Comparison of ENCODE assay signal across 8 cellular contexts in genomic region chr16:75148311-75149195, GRCh38. TPM values are rescaled to one million over a fixed set of nuclear protein-coding genes. Genes with fewer than 3 reads are reported as not detected.
DNase-seq lines count a peak whose midpoint lies in the region; ATAC-seq and TF ChIP-seq lines count a peak whose summit lies in the region.

Gene ZFP1 (plus strand): TSS chr16:75148524. CDS start chr16:75152952, 4,428 bp downstream.

- peak; percentile 69 for DNase-seq in DMS53 treated with DMSO at 0.1 percent for 48 hours (lab: John Stamatoyannopoulos, UW; ENCODE audit: unreplicated experiment)
- DNase-seq in KBM-7 = peak; percentile 93
- DNase-seq in PC-9 = peak; percentile 78 to 94
- peak; percentile 92 for DNase-seq in activated T-cell treated with anti-CD3 and anti-CD28 coated beads for 48 hours (ENCODE audit: low read depth)
- peak; percentile 95 to 96 for DNase-seq in erythroblast (lab: John Stamatoyannopoulos, UW)
- peak; percentile 88 to 93 for DNase-seq in stimulated activated CD8-positive, alpha-beta memory T cell treated with anti-CD3 and anti-CD28 coated beads, Interleukin-4, amount 100 ng/mL, for 4 hours (ENCODE audit: low read depth in 2 of 2, low spot score in 1 of 2)

- peaks cover 29% of the 10 kb centered on the region for H3K79me2 ChIP-seq in PC-9 (ENCODE audit: low read depth)

- TF ChIP-seq POLR2A in erythroblast (IDR thresholded peaks at IDR 0.05; ENCODE audit: low read length) = peak; percentile 60

- intact Hi-C loops in PC-9 (cut with micrococcal nuclease; ENCODE audit: unreplicated experiment) = no loop called here

- in situ Hi-C loops in KBM-7 (cut with MboI; ENCODE audit: low pct_unique_long_range_greater_than_20kb, low sequenced_read_pairs) = no loop called here

- no peaks in the 10 kb centered on the region; the same call in 1 of the 2 replicates for H3F3A ChIP-seq in PC-9 (ENCODE audit: insufficient read depth, low read depth)

- peak; percentile 88 for ATAC-seq in GM21723 (IDR thresholded peaks at IDR 0.05; ENCODE audit: unreplicated experiment)

- POLR2A ChIA-PET in PC-9 (lab: Charles Lee; ENCODE audit: unreplicated experiment) = interaction anchor here (0.7 kb wide), 1 partner anchor 50 kb away, joined by 4 read pairs; no protein-coding TSS in a partner anchor

- no peaks in the 10 kb centered on the region for H3K27me3 ChIP-seq in PC-9 (ENCODE audit: insufficient read depth, low read depth)
- no peaks in the 10 kb centered on the region for H3K27me3 ChIP-seq in mucosa of rectum (ENCODE audit: control insufficient read depth in 2 of 2, insufficient read depth in 2 of 2, low read length in 2 of 2)

- peak within 1 kb of the TSS; percentile 99 for H3K4me3 ChIP-seq in PC-9
- H3K4me3 ChIP-seq in mucosa of rectum (ENCODE audit: low read length in 2 of 2) = peak within 1 kb of the TSS; percentile 91 to 97

- peaks cover 32% of the 10 kb centered on the region for H3K36me3 ChIP-seq in PC-9 (ENCODE audit: low read depth)
- H3K36me3 ChIP-seq in mucosa of rectum (ENCODE audit: control insufficient read depth in 2 of 2, insufficient read depth in 2 of 2, low read length in 2 of 2) = peaks cover 0 to 2% of the 10 kb centered on the region in 2 donors

- 0 out of 2 replicates have a peak, but pooled peaks cover 5% of the 10 kb centered on the region for H4K20me1 ChIP-seq in PC-9 (ENCODE audit: insufficient read depth)

- peak within 1 kb of the TSS; percentile 100 for H2AFZ ChIP-seq in PC-9

- no peaks in the 10 kb centered on the region for H3K9me2 ChIP-seq in PC-9 (ENCODE audit: insufficient read depth)

- H3K9me3 ChIP-seq in PC-9 (ENCODE audit: insufficient read depth, low read depth) (peaks cover 30% of the 10 kb centered on the region), mucosa of rectum (ENCODE audit: control insufficient read depth in 2 of 2, low read length in 2 of 2) (no peaks in the 10 kb centered on the region)

- BruUV-seq in PC-9 (replicated peaks; lab: Mats Ljungman, UMichigan) = TSS peak; percentile 98

- H3K4me1 ChIP-seq in PC-9 (replicated peaks; ENCODE audit: insufficient read depth) (peaks cover 9% of the 10 kb centered on the region; the same call in 1 of the 2 replicates), mucosa of rectum (ENCODE audit: control insufficient read depth in 2 of 2, insufficient read depth in 2 of 2, low read length in 2 of 2) (peaks cover 0 to 4% of the 10 kb centered on the region in 2 donors)

- peak within 1 kb of the TSS; percentile 68 to 97 for H3K9ac ChIP-seq in mucosa of rectum (ENCODE audit: low read depth in 1 of 2, low read length in 2 of 2)

- TF ChIP-seq CTCF in PC-9 (conservative IDR thresholded peaks at IDR 0.05) = no peak

- H3K27ac ChIP-seq in PC-9 (peak within 1 kb of the TSS; percentile 75), mucosa of rectum (ENCODE audit: low read depth in 2 of 2, low read length in 2 of 2) (peak within 1 kb of the TSS; percentile 96 to 97)

- H3K4me2 ChIP-seq in PC-9 = peak within 1 kb of the TSS; percentile 77

- CTCF ChIA-PET in PC-9 (lab: Charles Lee) = no interaction called here

RNA-seq across cellular contexts. Expression of gene ZFP1, which starts in this region (rescaled TPM):
- total RNA-seq in PC-9 (2021) = 10.9 and 16.9 TPM in 2 replicates

Comparison
In these comparisons a context has a peak if more than half of its experiments do, and no peak if none do; other contexts are left out.
1. Peak in every context shown above with its lines: DNase-seq, ATAC-seq, H3K4me3 ChIP-seq and H3K27ac ChIP-seq.